In the genomic region with DNA sequence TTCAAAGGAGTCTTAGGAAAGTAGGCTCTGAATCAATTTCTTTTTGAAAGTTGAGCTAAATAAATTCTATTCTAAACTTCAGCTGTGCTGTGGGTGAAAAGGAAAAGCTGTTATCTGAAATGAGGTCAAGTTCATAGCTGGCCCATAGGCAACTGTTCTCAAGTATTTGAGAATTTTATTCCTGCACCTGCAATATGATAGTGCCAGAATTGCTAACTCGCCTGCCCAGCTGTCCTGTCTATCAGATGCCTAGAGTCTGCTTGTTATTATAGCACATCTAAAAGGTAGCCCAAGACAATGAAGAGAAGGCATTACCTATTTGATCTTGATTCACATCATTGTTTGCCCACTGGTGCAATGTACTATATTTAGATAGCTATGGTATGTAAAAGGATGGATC, we compare ENCODE assay signal across 28 cellular contexts.
A peak's percentile ranks its signal among the peaks of the same experiment; 100 is the strongest.
DNase-seq lines count a peak whose midpoint lies in the region; ATAC-seq and TF ChIP-seq lines count a peak whose summit lies in the region.
"Had no signal": no experiment of that assay in that cellular context is flagged by ENCODE, and none has a peak within 500 bp of the region (broad histone marks: within the 10 kb centered on the region; RNA-seq: fewer than 3 reads in every experiment).

No MANE protein-coding gene starts in this region.

- H3K27me3 ChIP-seq in dorsolateral prefrontal cortex (no peaks in the 10 kb centered on the region), skeletal muscle tissue (ENCODE audit: control insufficient read depth in 3 of 3, insufficient read depth in 3 of 3, low read length in 3 of 3) (no peaks in the 10 kb centered on the region)
- H3K27me3 ChIP-seq: cardiac muscle cell, esophagus squamous epithelium, foreskin keratinocyte, heart left ventricle, SJSA1, upper lobe of left lung had no signal

- peak overlapping the region in 58 of 59 donors; percentile 18 to 90 (median 76) for H3K27ac ChIP-seq in dorsolateral prefrontal cortex
- peak overlapping the region; percentile 15 for H3K27ac ChIP-seq in skeletal muscle tissue (ENCODE audit: low read depth, low read length)
- H3K27ac ChIP-seq: 22Rv1, cardiac muscle cell, esophagus squamous epithelium, foreskin keratinocyte, SJSA1, upper lobe of left lung had no signal

- peaks cover 16 to 22% (median 16%) of the 10 kb centered on the region in 3 donors for H3K4me1 ChIP-seq in skeletal muscle tissue (ENCODE audit: control insufficient read depth in 3 of 3, insufficient read depth in 3 of 3, low read length in 3 of 3)
- H3K4me1 ChIP-seq: foreskin keratinocyte, SJSA1, upper lobe of left lung had no signal

- H3K4me3 ChIP-seq in dorsolateral prefrontal cortex (peak overlapping the region in 1 of 59 donors; percentile 9), skeletal muscle tissue (ENCODE audit: low read length in 3 of 3) (no peak overlapping the region)
- H3K4me3 ChIP-seq: cardiac muscle cell, esophagus squamous epithelium, heart left ventricle, SJSA1, skin epidermis, upper lobe of left lung had no signal

- H3K9me3 ChIP-seq in skeletal muscle tissue (ENCODE audit: control insufficient read depth in 3 of 3, low read length in 3 of 3) = no peaks in the 10 kb centered on the region
- H3K9me3 ChIP-seq: esophagus squamous epithelium, heart left ventricle, SJSA1, upper lobe of left lung had no signal

- intact Hi-C loops in dorsolateral prefrontal cortex (cut with DNase I) = loop anchor here (2.0 to 10.0 kb wide), 4 partner anchors 105 to 798 kb away; a partner anchor contains a TSS

- no peaks in the 10 kb centered on the region for H3K36me3 ChIP-seq in skeletal muscle tissue (ENCODE audit: control insufficient read depth in 3 of 3, insufficient read depth in 3 of 3, low read length in 3 of 3)
- H3K36me3 ChIP-seq: cardiac muscle cell, esophagus squamous epithelium, heart left ventricle, SJSA1, upper lobe of left lung had no signal

- no peak for TF ChIP-seq CTCF in dorsolateral prefrontal cortex (IDR thresholded peaks at IDR 0.05 in 54 of 56, conservative IDR thresholded peaks at IDR 0.05 in 2 of 56; ENCODE audit: low read depth in 1 of 56, partially characterized antibody in 56 of 56)

- H3K9ac ChIP-seq in skeletal muscle tissue (ENCODE audit: low read depth in 1 of 3, low read length in 3 of 3) = no peak overlapping the region

- DNase-seq in DMS 273 (lab: John Stamatoyannopoulos, UW; ENCODE audit: unreplicated experiment) (peak; percentile 25), DMS 273 treated with DMSO at 0.1 percent for 48 hours (lab: John Stamatoyannopoulos, UW) (no peak), NCI-H526 (lab: John Stamatoyannopoulos, UW) (peak; percentile 22 to 45), dorsolateral prefrontal cortex (peak in 1 of 10 donors; percentile 22), NCI-H1694 (lab: John Stamatoyannopoulos, UW) (no peak)
- DNase-seq in activated effector memory CD4-positive, alpha-beta T cell treated with anti-CD3 and anti-CD28 coated beads, Interleukin-2, amount 50 U/mL, for 16 hours = no peak
- DNase-seq: activated CD4-positive, alpha-beta T cell treated with anti-CD3 and anti-CD28 coated beads, Interleukin-2, amount 10 ng/mL, durations not matched to agents 24 days and 14 days; activated gamma-delta T cell; activated naive CD8-positive, alpha-beta T cell treated with anti-CD3 and anti-CD28 coated beads, Interleukin-2, amount 10 ng/mL, durations not matched to agents 7 days and 5 days; DND-41; esophagus squamous epithelium; foreskin keratinocyte; GOT3; heart left ventricle; HFFc6; kidney; naive thymus-derived CD8-positive, alpha-beta T cell; NCI-H2029 treated with DMSO at 0.1 percent for 48 hours; NCI-H2227 treated with DMSO at 0.1 percent for 48 hours; stimulated activated naive B cell treated with anti-CD40 and anti-IgM and Interleukin-4, amounts not matched to agents 10 μg/mL and 1 μg/mL and 100 μg/mL, for 72 hours; T-helper 9 cell; upper lobe of left lung had no signal

- ATAC-seq in GM19452 (IDR thresholded peaks at IDR 0.05; ENCODE audit: unreplicated experiment) = no peak
- ATAC-seq: naive thymus-derived CD8-positive, alpha-beta T cell had no signal

Comparison
In these comparisons a context has a peak if more than half of its experiments do, and no peak if none do; other contexts are left out.
1. DNase-seq: peak in DMS 273 (single experiment) and NCI-H526 (2 of 2); none in DMS 273 treated with DMSO at 0.1 percent for 48 hours (single experiment), activated effector memory CD4-positive, alpha-beta T cell treated with anti-CD3 and anti-CD28 coated beads, Interleukin-2, amount 50 U/mL, for 16 hours (single experiment) and NCI-H1694 (single experiment).